8 cellular contexts compared by ENCODE assay signal in the genomic region with DNA sequence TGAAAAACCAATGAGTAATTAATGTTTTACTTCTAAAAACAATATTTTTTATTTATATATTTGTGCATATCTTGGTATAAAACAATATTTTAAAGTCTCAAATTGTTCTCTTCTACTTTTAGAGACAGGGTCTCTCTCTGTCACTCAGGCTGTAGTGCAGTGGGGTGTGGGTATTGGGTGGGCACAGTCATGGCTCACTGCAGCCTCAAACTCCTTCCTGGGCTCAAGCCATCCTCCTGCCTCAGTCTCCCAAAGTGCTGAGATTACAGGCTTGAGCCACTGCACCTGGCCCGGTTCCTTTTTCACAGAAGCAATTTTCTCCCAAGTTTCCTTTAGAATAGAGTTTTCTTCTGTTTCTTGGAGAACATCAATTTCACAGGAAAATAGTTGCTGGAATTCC.
DNase-seq lines count a peak whose midpoint lies in the region; ATAC-seq, FAIRE-seq and TF ChIP-seq lines count a peak whose summit lies in the region.

No MANE protein-coding gene starts in this region.

- DNase-seq in AG04449 (ENCODE audit: low read depth, low spot score) = no peak
- DNase-seq in Jurkat, Clone E6-1 (ENCODE audit: low read depth, low spot score) = no peak
- no peak for DNase-seq in GM12878 (ENCODE audit: low read depth, low spot score)
- DNase-seq in mesothelial cell of epicardium (ENCODE audit: low spot score in 2 of 2, unreplicated experiment in 2 of 2) = no peak
- DNase-seq in NCI-H524 treated with DMSO at 0.1 percent for 48 hours (lab: John Stamatoyannopoulos, UW) = no peak
- no peak for DNase-seq in ovary

- no peaks in the 10 kb centered on the region for H3K9me3 Mint-ChIP-seq in mesothelial cell of epicardium

- H3K4me1 Mint-ChIP-seq in mesothelial cell of epicardium = peaks cover 28% of the 10 kb centered on the region

- H3K27me3 ChIP-seq in GM12878 (replicated peaks in 1 of 2; ENCODE audit: control insufficient read depth in 2 of 2, insufficient read depth in 2 of 2, low read length in 1 of 2) (peaks cover 0 to 3% of the 10 kb centered on the region in 2 experiments; a peak in 2 of 4 replicates), ovary (no peaks in the 10 kb centered on the region)

- POLR2A ChIA-PET in AG04449 (lab: Yijun Ruan, JAX) = no interaction called here
- POLR2A ChIA-PET in GM12878 (lab: Charles Lee) = no interaction called here

- no peak overlapping the region for H3K27ac ChIP-seq in GM12878 (ENCODE audit: control insufficient read depth, insufficient read depth)
- H3K27ac ChIP-seq in ovary = no peak overlapping the region

- BruUV-seq in GM12878 (replicated peaks; lab: Mats Ljungman, UMichigan) = no TSS peak

- TF ChIP-seq POLR2A in GM12878 (IDR thresholded peaks at IDR 0.05; ENCODE audit: low read depth, low read length) (no peak), ovary (IDR thresholded peaks at IDR 0.05) (no peak)

- no peaks in the 10 kb centered on the region for H4K20me1 ChIP-seq in GM12878 (ENCODE audit: control insufficient read depth, insufficient read depth)

- H3K4me3 ChIP-seq in AG04449 (ENCODE audit: low read depth, low read length) (peak overlapping the region; percentile 56), GM12878 (peak overlapping the region; percentile 60; the same call in 1 of the 2 replicates), ovary (no peak overlapping the region)
- peak overlapping the region; percentile 53 for H3K4me3 ChIP-seq in Jurkat, Clone E6-1 (ENCODE audit: low read length)

- peak overlapping the region; percentile 65 for H3K4me3 Mint-ChIP-seq in mesothelial cell of epicardium

- no peaks in the 10 kb centered on the region for H3K36me3 Mint-ChIP-seq in mesothelial cell of epicardium

- SMC1A ChIA-PET in GM12878 (lab: Charles Lee; ENCODE audit: uncharacterized antibody, unreplicated experiment) = interaction anchor here (0.6 to 1.1 kb wide), 2 partner anchors 9 to 302 kb away, joined by 3 to 4 read pairs; no protein-coding TSS in a partner anchor

- 32% methylated on average over 1 of the region's 1 CpG for WGBS in GM12878 (ENCODE audit: insufficient coverage, insufficient replicate concordance, low lambda C conversion rate, missing lambda C conversion rate)
- WGBS in ovary, 3 donors = 53 to 86% (median 72%) methylated on average over 1 of the region's 1 CpG

- peaks cover 10% of the 10 kb centered on the region for H3K4me1 ChIP-seq in GM12878 (ENCODE audit: control insufficient read depth, insufficient read depth, low read length)
- H3K4me1 ChIP-seq in ovary (ENCODE audit: insufficient read depth) = peaks cover under 1% of the 10 kb centered on the region

- RAD21 ChIA-PET in GM12878 (lab: Charles Lee; ENCODE audit: unreplicated experiment) = interaction anchor here (1.8 kb wide), 1 partner anchor 655 kb away, joined by 4 read pairs; no protein-coding TSS in a partner anchor

- intact Hi-C loops in GM12878 (cut with micrococcal nuclease; ENCODE audit: unreplicated experiment) = no loop called here
- intact Hi-C loops in ovary (cut with DNase I) = loop anchor here in 2 of 4 donors (10.0 kb wide), 1 partner anchor 54 kb away; no protein-coding TSS in a partner anchor

- TF ChIP-seq EP300 in GM12878 (IDR thresholded peaks at IDR 0.05; ENCODE audit: borderline replicate concordance in 1 of 2, control insufficient read depth in 1 of 2, low read depth in 2 of 2, low read length in 2 of 2) (no peak), ovary (IDR thresholded peaks at IDR 0.05) (no peak)

- no peak overlapping the region for H3K4me2 ChIP-seq in GM12878 (ENCODE audit: control insufficient read depth, insufficient read depth)

- peak overlapping the region; percentile 57 for H3K27ac Mint-ChIP-seq in mesothelial cell of epicardium

- no peak for TF ChIP-seq RAD21 in GM12878 (IDR thresholded peaks at IDR 0.05; ENCODE audit: insufficient read depth, low read depth, low read length)

- H3K79me2 ChIP-seq in GM12878 (ENCODE audit: control insufficient read depth, insufficient read depth, low read length) = no peaks in the 10 kb centered on the region

- no peak for TF ChIP-seq CTCF in AG04449 (IDR thresholded peaks at IDR 0.05; ENCODE audit: insufficient read depth, low read length, missing control alignments)
- TF ChIP-seq CTCF in GM12878 (IDR thresholded peaks at IDR 0.05 in 2 of 3, conservative IDR thresholded peaks at IDR 0.05 in 1 of 3; ENCODE audit: control insufficient read depth in 2 of 3, extremely low read depth in 1 of 3, insufficient read depth in 1 of 3, low read depth in 3 of 3, low read length in 3 of 3) = no peak
- no peak for TF ChIP-seq CTCF in mesothelial cell of epicardium (IDR thresholded peaks at IDR 0.05; ENCODE audit: unreplicated experiment)
- no peak for TF ChIP-seq CTCF in ovary (IDR thresholded peaks at IDR 0.05)

- in situ Hi-C loops in GM12878 (cut with MboI) = no loop called here

- H2AFZ ChIP-seq in GM12878 (ENCODE audit: control insufficient read depth, low read depth, low read length) = no peak overlapping the region

- peak; percentile 7 for FAIRE-seq in GM12878 (lab: Jason Lieb, UNC)

- ATAC-seq in GM12878 (no peak), GM21723 (IDR thresholded peaks at IDR 0.05; ENCODE audit: unreplicated experiment) (no peak), HG02852 (IDR thresholded peaks at IDR 0.05; ENCODE audit: unreplicated experiment) (no peak)

- H3K27me3 Mint-ChIP-seq in mesothelial cell of epicardium (ENCODE audit: low read depth) = no peaks in the 10 kb centered on the region

- no peak overlapping the region for H3K9ac ChIP-seq in GM12878 (ENCODE audit: control insufficient read depth, insufficient read depth, low read length)

- CTCF ChIA-PET in AG04449 (lab: Yijun Ruan, JAX) (no interaction called here), GM12878 (lab: Yijun Ruan, JAX) (interaction anchor here (0.6 to 1.7 kb wide), 3 partner anchors 17 to 500 kb away, joined by 3 to 4 read pairs (median 4); no protein-coding TSS in a partner anchor)

- no peaks in the 10 kb centered on the region for H3K36me3 ChIP-seq in GM12878 (ENCODE audit: control insufficient read depth in 2 of 2, insufficient read depth in 2 of 2, low read length in 1 of 2)
- no peaks in the 10 kb centered on the region for H3K36me3 ChIP-seq in ovary

- H3K9me3 ChIP-seq in GM12878 (replicated peaks; ENCODE audit: control insufficient read depth, insufficient read depth, low read length) = no peaks in the 10 kb centered on the region
- H3K9me3 ChIP-seq in ovary = no peaks in the 10 kb centered on the region

TF ChIP-seq in GM12878, 131 proteins besides CTCF, POLR2A, EP300 and RAD21:
- no peak for TF ChIP-seq SIN3A (IDR thresholded peaks at IDR 0.05; ENCODE audit: low read depth, low read length)
